Comparison of ENCODE assay signal across 15 cellular contexts in the genomic region with DNA sequence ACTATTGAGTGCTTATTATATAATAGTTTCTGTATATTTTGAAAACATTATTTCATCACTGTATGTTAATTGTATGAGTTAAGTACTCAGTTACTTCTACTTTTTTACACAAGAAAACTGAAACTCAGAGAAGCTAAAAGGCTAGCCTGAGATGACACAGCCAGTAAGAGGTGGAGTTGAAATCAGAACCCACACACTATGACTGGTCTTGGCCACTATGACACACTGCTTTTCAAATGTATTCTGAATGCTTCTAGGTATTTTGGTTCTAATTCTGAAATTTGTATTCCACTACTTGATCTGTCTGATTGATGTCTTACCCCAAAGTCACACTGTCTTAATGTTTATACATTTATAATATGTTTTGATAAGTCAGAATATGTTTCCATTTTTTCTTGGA.
A peak's percentile ranks its signal among the peaks of the same experiment; 100 is the strongest.
DNase-seq lines count a peak whose midpoint lies in the region; ATAC-seq lines count a peak whose summit lies in the region.
"Had no signal": no experiment of that assay in that cellular context is flagged by ENCODE, and none has a peak within 500 bp of the region (broad histone marks: within the 10 kb centered on the region; RNA-seq: fewer than 3 reads in every experiment).

No MANE protein-coding gene starts in this region.

- DNase-seq in HT1080 (ENCODE audit: low read depth) (peak; percentile 38), fibroblast of peridontal ligament (ENCODE audit: extremely low read depth) (peak; percentile 1), G401 (ENCODE audit: low spot score) (no peak), NCI-H1436 (lab: John Stamatoyannopoulos, UW) (no peak), midbrain (lab: John Stamatoyannopoulos, UW) (no peak)
- DNase-seq: activated CD4-positive, alpha-beta memory T cell treated with anti-CD3 and anti-CD28 coated beads, Interleukin-2, amount 10 ng/mL, durations not matched to agents 7 days and 5 days; DND-41; NCI-H1048; NCI-H510A treated with DMSO at 0.1 percent for 48 hours; psoas muscle; stimulated activated CD4-positive, alpha-beta T cell treated with anti-CD3 and anti-CD28 coated beads, Interleukin-2, amount 100 ng/mL, for 48 hours; stimulated activated naive CD4-positive, alpha-beta T cell had no signal

- in situ Hi-C loops in G401 (cut with HindIII; ENCODE audit: low sequenced_read_pairs) = no loop called here

- ATAC-seq in GM18511 (IDR thresholded peaks at IDR 0.05; ENCODE audit: unreplicated experiment) (peak; percentile 62), HG02588 (IDR thresholded peaks at IDR 0.05; ENCODE audit: unreplicated experiment) (peak; percentile 60), HG03457 (IDR thresholded peaks at IDR 0.05; ENCODE audit: unreplicated experiment) (no peak)
- ATAC-seq: psoas muscle had no signal

Comparison
In these comparisons a context has a peak if more than half of its experiments do, and no peak if none do; other contexts are left out.
1. DNase-seq: peak in HT1080 (single experiment) and fibroblast of peridontal ligament (single experiment); none in G401 (single experiment), NCI-H1436 (single experiment) and midbrain (single experiment).